In genomic region chr5:95808686-95809413, GRCh38 we compare ENCODE assay signal across 8 cellular contexts. TPM values are rescaled to one million over a fixed set of nuclear protein-coding genes. Genes with fewer than 3 reads are reported as not detected.
DNase-seq lines count a peak whose midpoint lies in the region; ATAC-seq, FAIRE-seq and TF ChIP-seq lines count a peak whose summit lies in the region.

No MANE protein-coding gene starts in this region.

- 63% methylated on average over 10 of the region's 10 CpGs for WGBS in A549 (ENCODE audit: missing lambda C conversion rate)
- 53 to 64% methylated on average over 10 of the region's 10 CpGs for whole genome bisulfite sequencing in body of pancreas, 2 donors

- no peak for TF ChIP-seq RAD21 in A549 (conservative IDR thresholded peaks at IDR 0.05 in 1 of 2, IDR thresholded peaks at IDR 0.05 in 1 of 2)

- no peak for FAIRE-seq in A549 (lab: Jason Lieb, UNC)

- H3K27ac ChIP-seq in A549 (peak overlapping the region; percentile 70 to 75), body of pancreas (peak overlapping the region in 3 of 4 donors; percentile 23 to 30 (median 24)), lower lobe of right lung (peak overlapping the region; percentile 40)

- peak overlapping the region; percentile 96 for H3K27ac Mint-ChIP-seq in T-helper 17 cell

- H3K9me3 ChIP-seq in A549 (peaks cover 6% of the 10 kb centered on the region), T-helper 17 cell (ENCODE audit: control insufficient read depth, low read length, poor library complexity, severe bottlenecking) (no peaks in the 10 kb centered on the region), body of pancreas (no peaks in the 10 kb centered on the region), lower lobe of right lung (peaks cover 9% of the 10 kb centered on the region)

- DNase-seq in A549 (ENCODE audit: low read depth in 1 of 2, low spot score in 1 of 2) (no peak), T-helper 17 cell (peak; percentile 59 to 72 (median 71)), body of pancreas (peak in 3 of 4 donors; percentile 40 to 74 (median 53)), lower lobe of right lung (peak; percentile 66), NCI-H446 (lab: John Stamatoyannopoulos, UW) (no peak)
- peak; percentile 46 to 50 for DNase-seq in stimulated activated CD8-positive, alpha-beta memory T cell treated with anti-CD3 and anti-CD28 coated beads, Interleukin-7, amount 100 ng/mL, for 1 hour (ENCODE audit: low read depth in 2 of 2)

- POLR2A ChIA-PET in A549 (lab: Yijun Ruan, JAX), result no interaction called here

- intact Hi-C loops in body of pancreas (cut with DNase I), result no loop called here
- intact Hi-C loops in lower lobe of right lung (cut with DNase I), result no loop called here

- peak overlapping the region; percentile 79 for H3K4me3 Mint-ChIP-seq in T-helper 17 cell

- H3K27me3 ChIP-seq in body of pancreas (no peaks in the 10 kb centered on the region), lower lobe of right lung (ENCODE audit: low read depth) (no peaks in the 10 kb centered on the region)

- H3K36me3 ChIP-seq in body of pancreas (replicated peaks in 1 of 2; ENCODE audit: insufficient read depth in 1 of 2, low read depth in 2 of 2), result no peaks in the 10 kb centered on the region
- H3K36me3 ChIP-seq in lower lobe of right lung, result peaks cover 15% of the 10 kb centered on the region

- TF ChIP-seq POLR2A in A549 (IDR thresholded peaks at IDR 0.05; ENCODE audit: low read length), result no peak
- no peak for TF ChIP-seq POLR2A in body of pancreas (IDR thresholded peaks at IDR 0.05)

- H3K4me1 ChIP-seq in A549, result peaks cover 67% of the 10 kb centered on the region
- H3K4me1 ChIP-seq in body of pancreas, result peaks cover 29% of the 10 kb centered on the region
- peaks cover 61% of the 10 kb centered on the region for H3K4me1 ChIP-seq in lower lobe of right lung

- CTCF ChIA-PET in A549 (lab: Yijun Ruan, JAX), result interaction anchor here (0.8 to 2.2 kb wide), 5 partner anchors 9 to 39 kb away, joined by 3 to 10 read pairs (median 3); partner anchors contain the start of gene GLRX

- H3K4me3 ChIP-seq in A549, result no peak overlapping the region
- H3K4me3 ChIP-seq in body of pancreas, result no peak overlapping the region
- no peak overlapping the region for H3K4me3 ChIP-seq in lower lobe of right lung

- TF ChIP-seq EP300 in A549 (IDR thresholded peaks at IDR 0.05), result no peak

- H3K36me3 Mint-ChIP-seq in T-helper 17 cell (ENCODE audit: low read depth), result peaks cover 4% of the 10 kb centered on the region

- no peak for ATAC-seq in A549
- peak; percentile 100 for ATAC-seq in GM19035 (IDR thresholded peaks at IDR 0.05; ENCODE audit: unreplicated experiment)
- ATAC-seq in HG03108 (IDR thresholded peaks at IDR 0.05; ENCODE audit: unreplicated experiment), result peak; percentile 100
- ATAC-seq in T-helper 17 cell, result peak; percentile 100
- ATAC-seq in body of pancreas, result peak; percentile 57
- peak; percentile 78 to 92 for ATAC-seq in lower lobe of right lung

- no peak for TF ChIP-seq CTCF in A549 (IDR thresholded peaks at IDR 0.05)
- no peak for TF ChIP-seq CTCF in body of pancreas (IDR thresholded peaks at IDR 0.05)
- TF ChIP-seq CTCF in lower lobe of right lung (IDR thresholded peaks at IDR 0.05), result no peak

- peak overlapping the region; percentile 38 for H3K4me2 ChIP-seq in A549

- H3K27me3 Mint-ChIP-seq in T-helper 17 cell, result no peaks in the 10 kb centered on the region

- peaks cover 56% of the 10 kb centered on the region for H3K4me1 Mint-ChIP-seq in T-helper 17 cell

TF ChIP-seq in A549, 52 proteins besides CTCF, POLR2A, EP300 and RAD21:
- TF ChIP-seq FOSL2 (IDR thresholded peaks at IDR 0.05) (no peak), FOSL2 (CRISPR knock-in tag; IDR thresholded peaks at IDR 0.05) (no peak), TFCP2L1 (CRISPR knock-in tag; IDR thresholded peaks at IDR 0.05) (no peak), ZC3H11A (IDR thresholded peaks at IDR 0.05) (no peak), ZSCAN20 (CRISPR knock-in tag; IDR thresholded peaks at IDR 0.05) (no peak), EHF (CRISPR knock-in tag; IDR thresholded peaks at IDR 0.05) (no peak), E2F6 (IDR thresholded peaks at IDR 0.05; ENCODE audit: borderline replicate concordance, low read depth) (no peak), PBX3 (IDR thresholded peaks at IDR 0.05) (no peak), MAFK (IDR thresholded peaks at IDR 0.05; ENCODE audit: partially characterized antibody) (no peak), RFX5 (IDR thresholded peaks at IDR 0.05) (no peak), RCOR1 (IDR thresholded peaks at IDR 0.05; ENCODE audit: low read depth, low read length) (no peak), NPAS2 (CRISPR knock-in tag; IDR thresholded peaks at IDR 0.05; ENCODE audit: borderline replicate concordance) (no peak), FOXS1 (CRISPR knock-in tag; IDR thresholded peaks at IDR 0.05) (no peak), HES2 (IDR thresholded peaks at IDR 0.05) (no peak)
- TF ChIP-seq, protein P1, sequence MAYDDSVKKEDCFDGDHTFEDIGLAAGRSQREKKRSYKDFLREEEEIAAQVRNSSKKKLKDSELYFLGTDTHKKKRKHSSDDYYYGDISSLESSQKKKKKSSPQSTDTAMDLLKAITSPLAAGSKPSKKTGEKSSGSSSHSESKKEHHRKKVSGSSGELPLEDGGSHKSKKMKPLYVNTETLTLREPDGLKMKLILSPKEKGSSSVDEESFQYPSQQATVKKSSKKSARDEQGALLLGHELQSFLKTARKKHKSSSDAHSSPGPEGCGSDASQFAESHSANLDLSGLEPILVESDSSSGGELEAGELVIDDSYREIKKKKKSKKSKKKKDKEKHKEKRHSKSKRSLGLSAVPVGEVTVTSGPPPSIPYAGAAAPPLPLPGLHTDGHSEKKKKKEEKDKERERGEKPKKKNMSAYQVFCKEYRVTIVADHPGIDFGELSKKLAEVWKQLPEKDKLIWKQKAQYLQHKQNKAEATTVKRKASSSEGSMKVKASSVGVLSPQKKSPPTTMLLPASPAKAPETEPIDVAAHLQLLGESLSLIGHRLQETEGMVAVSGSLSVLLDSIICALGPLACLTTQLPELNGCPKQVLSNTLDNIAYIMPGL (CRISPR knock-in tag; IDR thresholded peaks at IDR 0.05; ENCODE audit: borderline replicate concordance), result no peak

RNA-seq across cellular contexts. Expression of gene GLRX, which starts 13.7 kb away (rescaled TPM):
- polyA plus RNA-seq in A549 (2011; rRNA removed), result 329 and 381 TPM in 2 replicates
- polyA plus RNA-seq in A549 (2012; cell fraction: cytosol; rRNA removed), result 165 and 222 TPM in 2 replicates
- 49.6 and 81.8 TPM in 2 replicates for polyA plus RNA-seq in A549 (2012; cell fraction: nucleus; rRNA removed)
- polyA plus RNA-seq in A549 (2017; fragmentation: RNase III; extraction: RNeasy Plus Mini Kit Qiagen cat#74134 plus additional on column Dnase treatment), result 96.4 to 113 TPM (median 106 TPM) in 3 replicates
- polyA minus RNA-seq in A549 (2011; rRNA and poly(A)+ RNA removed), result 97.8 and 196 TPM in 2 replicates
- 10 to 100 TPM; 32.0 to 51.9 TPM for total RNA-seq in T-helper 17 cell
- 10 to 100 TPM in 1 of 2 donors, 1 to 10 TPM in 1; 8.6 to 17.6 TPM for total RNA-seq in body of pancreas
- total RNA-seq in lower lobe of right lung, result 115 TPM

Comparison
In these comparisons a context has a peak if more than half of its experiments do, and no peak if none do; other contexts are left out.
1. ATAC-seq: peak in GM19035 (single experiment), HG03108 (single experiment), T-helper 17 cell (single experiment), body of pancreas (single experiment) and lower lobe of right lung (2 of 2); none in A549 (0 of 2).
2. DNase-seq: peak in T-helper 17 cell (3 of 3), body of pancreas (3 of 4), lower lobe of right lung (single experiment) and stimulated activated CD8-positive, alpha-beta memory T cell treated with anti-CD3 and anti-CD28 coated beads, Interleukin-7, amount 100 ng/mL, for 1 hour (2 of 2); none in A549 (0 of 2) and NCI-H446 (0 of 2).
3. Peak in every context shown above with its lines, with median percentiles within 50 percentile points of each other: H3K27ac ChIP-seq.